Comparison of ENCODE assay signal across 12 cellular contexts in genomic region chr10:108545921-108546320, GRCh38.
A peak's percentile ranks its signal among the peaks of the same experiment; 100 is the strongest.
DNase-seq lines count a peak whose midpoint lies in the region; ATAC-seq and FAIRE-seq lines count a peak whose summit lies in the region.
"Had no signal": no experiment of that assay in that cellular context is flagged by ENCODE, and none has a peak within 500 bp of the region (broad histone marks: within the 10 kb centered on the region; RNA-seq: fewer than 3 reads in every experiment).

No MANE protein-coding gene starts in this region.

- no peak overlapping the region for H3K9ac ChIP-seq in neuronal stem cell (ENCODE audit: low read depth, low read length, poor library complexity)
- H3K9ac ChIP-seq in trophoblast cell (ENCODE audit: low read length) = no peak overlapping the region

- H2BK120ac ChIP-seq in neuronal stem cell (ENCODE audit: low read depth, low read length) (no peak overlapping the region), trophoblast cell (ENCODE audit: insufficient read depth, low read length, poor library complexity) (no peak overlapping the region)

- no peak overlapping the region for H2BK15ac ChIP-seq in neuronal stem cell (ENCODE audit: low read length)

- H2AFZ ChIP-seq in neuronal stem cell (ENCODE audit: low read length) (no peak overlapping the region), trophoblast cell (ENCODE audit: insufficient read depth, low read length, poor library complexity) (no peak overlapping the region)

- no peak overlapping the region for H3K27ac ChIP-seq in neuronal stem cell (replicated peaks; ENCODE audit: low read length)
- H3K27ac ChIP-seq in trophoblast cell (ENCODE audit: low read depth, low read length) = no peak overlapping the region
- H3K27ac ChIP-seq: dorsolateral prefrontal cortex had no signal

- H2BK12ac ChIP-seq in neuronal stem cell (ENCODE audit: low read length) (no peak overlapping the region), trophoblast cell (ENCODE audit: low read length) (no peak overlapping the region)

- no peak overlapping the region for H2BK5ac ChIP-seq in neuronal stem cell (ENCODE audit: low read length)
- H2BK5ac ChIP-seq in trophoblast cell (ENCODE audit: low read depth, low read length, poor library complexity) = no peak overlapping the region

- no peaks in the 10 kb centered on the region for H3K27me3 ChIP-seq in neuronal stem cell (ENCODE audit: control insufficient read depth in 3 of 3, insufficient read depth in 3 of 3, low read depth in 1 of 3, low read length in 3 of 3)
- no peaks in the 10 kb centered on the region for H3K27me3 ChIP-seq in trophoblast cell (ENCODE audit: insufficient read depth, low read length)

- FAIRE-seq in GM19239 (lab: Jason Lieb, UNC) = peak; percentile 52
- FAIRE-seq: urothelium cell line had no signal

- DNase-seq in COLO668 (lab: John Stamatoyannopoulos, UW; ENCODE audit: unreplicated experiment) (peak; percentile 2), GM19239 (ENCODE audit: insufficient read length, low spot score) (no peak), ACHN (no peak), neuronal stem cell (ENCODE audit: low spot score) (no peak), trophoblast cell (no peak)
- no peak for DNase-seq in stimulated activated CD4-positive, alpha-beta T cell treated with anti-CD3 and anti-CD28 coated beads, Interleukin-1b, Interleukin-23, amount 100 ng/mL, for 48 hours
- DNase-seq: dorsolateral prefrontal cortex, head of caudate nucleus, NCI-H187 had no signal

- no peak overlapping the region for H3K23ac ChIP-seq in neuronal stem cell (ENCODE audit: low read depth, low read length, poor library complexity)
- H3K23ac ChIP-seq in trophoblast cell (ENCODE audit: low read length) = no peak overlapping the region

- peak; percentile 82 for ATAC-seq in HG02623 (IDR thresholded peaks at IDR 0.05; ENCODE audit: unreplicated experiment)
- ATAC-seq in HG03457 (IDR thresholded peaks at IDR 0.05; ENCODE audit: unreplicated experiment) = peak; percentile 81

- no peaks in the 10 kb centered on the region for H3K79me2 ChIP-seq in trophoblast cell (ENCODE audit: control insufficient read depth, insufficient read depth, low read length, poor library complexity)

- no peak overlapping the region for H3K18ac ChIP-seq in neuronal stem cell (ENCODE audit: low read length)
- H3K18ac ChIP-seq in trophoblast cell (ENCODE audit: low read length) = no peak overlapping the region

- H3K9me3 ChIP-seq in neuronal stem cell (replicated peaks in 1 of 2; ENCODE audit: control insufficient read depth in 2 of 2, insufficient read depth in 1 of 2, low read depth in 1 of 2, low read length in 2 of 2) (no peaks in the 10 kb centered on the region), trophoblast cell (ENCODE audit: insufficient read depth, low read depth, low read length) (no peaks in the 10 kb centered on the region)

- H3K4ac ChIP-seq in neuronal stem cell (ENCODE audit: low read length) (no peak overlapping the region), trophoblast cell (ENCODE audit: low read depth, low read length) (no peak overlapping the region)

- H3K36me3 ChIP-seq in neuronal stem cell (replicated peaks in 1 of 2; ENCODE audit: control insufficient read depth in 2 of 2, insufficient read depth in 2 of 2, low read length in 2 of 2) (no peaks in the 10 kb centered on the region), trophoblast cell (ENCODE audit: control insufficient read depth in 1 of 2, insufficient read depth in 2 of 2, low read length in 2 of 2) (no peaks in the 10 kb centered on the region)

- H3K4me2 ChIP-seq in neuronal stem cell (ENCODE audit: insufficient read depth, low read length, poor library complexity, severe bottlenecking) = no peak overlapping the region
- H3K4me2 ChIP-seq in trophoblast cell (ENCODE audit: low read length) = no peak overlapping the region

- H4K91ac ChIP-seq in neuronal stem cell (ENCODE audit: low read depth, low read length, poor library complexity) (no peak overlapping the region), trophoblast cell (ENCODE audit: low read depth, low read length) (no peak overlapping the region)

- H3K4me3 ChIP-seq in neuronal stem cell (ENCODE audit: low read length in 2 of 2) (no peak overlapping the region), trophoblast cell (ENCODE audit: low read depth, low read length) (no peak overlapping the region)
- H3K4me3 ChIP-seq: dorsolateral prefrontal cortex had no signal

- no peak overlapping the region for H3K14ac ChIP-seq in neuronal stem cell (ENCODE audit: low read length)
- H3K14ac ChIP-seq in trophoblast cell (ENCODE audit: low read length) = no peak overlapping the region

- in situ Hi-C loops in ACHN (cut with HindIII; ENCODE audit: low pct_ligation_motif_present, low pct_unique_long_range_greater_than_20kb, low sequenced_read_pairs) = no loop called here

- WGBS in neuronal stem cell (ENCODE audit: extremely low coverage in 2 of 2, insufficient read length in 2 of 2, insufficient replicate concordance in 1 of 2), 2 donors = no CpG with 5 or more reads among the region's 1 CpG
- no CpG with 5 or more reads among the region's 1 CpG for WGBS in trophoblast cell (ENCODE audit: extremely low coverage, insufficient coverage, insufficient read length)

- no peak overlapping the region for H4K8ac ChIP-seq in neuronal stem cell (ENCODE audit: low read depth, low read length)
- H4K8ac ChIP-seq in trophoblast cell (ENCODE audit: low read depth, low read length) = no peak overlapping the region

- H3K4me1 ChIP-seq in neuronal stem cell (ENCODE audit: control insufficient read depth in 2 of 2, insufficient read depth in 1 of 2, low read depth in 1 of 2, low read length in 2 of 2) = no peaks in the 10 kb centered on the region
- H3K4me1 ChIP-seq in trophoblast cell (ENCODE audit: control insufficient read depth in 1 of 2, insufficient read depth in 2 of 2, low read length in 2 of 2) = no peaks in the 10 kb centered on the region

- H3K79me1 ChIP-seq in neuronal stem cell (ENCODE audit: low read depth, low read length) = no peaks in the 10 kb centered on the region
- no peaks in the 10 kb centered on the region for H3K79me1 ChIP-seq in trophoblast cell (ENCODE audit: low read length)

- H4K12ac ChIP-seq in trophoblast cell (ENCODE audit: low read depth, low read length) = no peak overlapping the region

- H2AK5ac ChIP-seq in neuronal stem cell (ENCODE audit: low read depth, low read length) (no peak overlapping the region), trophoblast cell (ENCODE audit: low read length) (no peak overlapping the region)
